23 cellular contexts compared by ENCODE assay signal in the genomic region with DNA sequence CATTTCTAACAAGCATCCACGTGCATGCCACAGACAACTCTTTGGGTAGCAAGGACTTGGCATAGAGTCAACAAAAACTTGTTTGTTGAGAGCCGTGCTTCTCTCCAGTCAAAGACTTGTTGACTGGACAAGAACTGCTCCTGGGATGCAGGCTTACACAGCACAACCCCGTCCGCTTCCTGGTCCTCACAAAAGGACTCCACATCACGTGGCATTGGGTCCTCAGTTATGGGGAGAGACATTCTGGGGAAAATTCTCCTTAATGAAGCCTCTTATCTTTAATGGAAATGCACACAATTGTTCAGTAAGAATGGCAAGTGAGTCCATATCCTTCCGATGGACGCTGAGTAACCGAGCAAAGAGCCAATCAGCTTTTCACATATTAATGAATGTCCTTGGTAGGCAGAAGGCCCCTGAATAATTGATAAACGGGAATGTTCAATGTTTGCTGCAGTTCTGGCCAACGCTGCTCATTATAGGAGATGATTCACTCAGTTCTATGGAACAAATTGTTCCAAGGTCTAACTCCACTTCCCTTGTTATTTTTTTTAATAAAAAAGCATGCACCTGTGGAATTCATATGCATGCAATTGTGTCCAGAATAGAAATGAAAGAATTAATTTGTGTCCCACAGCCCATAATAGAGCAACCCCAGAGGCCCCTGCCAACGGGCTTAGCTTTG.
DNase-seq lines count a peak whose midpoint lies in the region; ATAC-seq and TF ChIP-seq lines count a peak whose summit lies in the region.
"Had no signal": no experiment of that assay in that cellular context is flagged by ENCODE, and none has a peak within 500 bp of the region (broad histone marks: within the 10 kb centered on the region; RNA-seq: fewer than 3 reads in every experiment).

No MANE protein-coding gene starts in this region.

- no peak for TF ChIP-seq POLR2A in suprapubic skin (IDR thresholded peaks at IDR 0.05)

- WGBS in right cardiac atrium, result 60% methylated on average over 11 of the region's 11 CpGs
- WGBS in suprapubic skin, result 63% methylated on average over 11 of the region's 11 CpGs

- H3K4me3 ChIP-seq in right cardiac atrium (ENCODE audit: low read length), result no peak overlapping the region
- H3K4me3 ChIP-seq in left lung, result no peak overlapping the region
- no peak overlapping the region for H3K4me3 ChIP-seq in thoracic aorta
- H3K4me3 ChIP-seq in suprapubic skin, result no peak overlapping the region
- H3K4me3 ChIP-seq: BLaER1 treated with 17β-estradiol and CSF1 and Interleukin-3, amounts not matched to agents 10 nM and 100 nM; PC-9; right atrium auricular region had no signal

- ATAC-seq in right cardiac atrium, result peak; percentile 53 to 76
- no peak for ATAC-seq in Right ventricle myocardium inferior
- peak; percentile 15 for ATAC-seq in left lung
- ATAC-seq in thoracic aorta (ENCODE audit: insufficient number of reproducible peaks, low FRiP score, low read depth), result peak; percentile 25
- ATAC-seq in left colon, result no peak
- ATAC-seq: activated naive CD4-positive, alpha-beta T cell treated with anti-CD3 and anti-CD28 coated beads, Interleukin-2, amount 50 U/mL, for 72 hours had no signal

- intact Hi-C loops in right cardiac atrium (cut with DNase I) (loop anchor here in 1 of 4 donors (10.0 kb wide), 1 partner anchor 211 kb away; a partner anchor contains a TSS), Right ventricle myocardium inferior (cut with DNase I) (no loop called here), left lung (cut with DNase I) (loop anchor here in 1 of 2 donors (10.0 kb wide), 1 partner anchor 221 kb away; no protein-coding TSS in a partner anchor), left colon (cut with DNase I, micrococcal nuclease) (no loop called here)

- no peak for DNase-seq in right cardiac atrium
- no peak for DNase-seq in Right ventricle myocardium inferior (ENCODE audit: missing footprints)
- DNase-seq in dermis microvascular lymphatic vessel endothelial cell (ENCODE audit: low read depth in 2 of 2), result peak; percentile 84 to 95
- no peak for DNase-seq in left lung
- no peak for DNase-seq in thoracic aorta (ENCODE audit: low spot score)
- DNase-seq in GDM1 (lab: John Stamatoyannopoulos, UW), result no peak
- no peak for DNase-seq in suprapubic skin (ENCODE audit: low spot score in 2 of 2)
- no peak for DNase-seq in left colon
- DNase-seq: ACHN; activated CD4-positive, alpha-beta T cell treated with anti-CD3 and anti-CD28 coated beads, Interleukin-2, amount 10 ng/mL, durations not matched to agents 24 days and 14 days; Calu3; Karpas-422; kidney; mesendoderm; NCI-H1048; NCI-H1930; NCI-H226; PC-9; stimulated activated CD4-positive, alpha-beta T cell treated with anti-CD3 and anti-CD28 coated beads, Interleukin-15, amount 100 ng/mL, for 24 hours; stimulated activated CD8-positive, alpha-beta memory T cell treated with anti-CD3 and anti-CD28 coated beads, Interleukin-4, amount 100 ng/mL, for 48 hours had no signal

- H3K36me3 ChIP-seq in left lung (no peaks in the 10 kb centered on the region), thoracic aorta (no peaks in the 10 kb centered on the region), suprapubic skin (no peaks in the 10 kb centered on the region)
- H3K36me3 ChIP-seq: BLaER1 treated with 17β-estradiol and CSF1 and Interleukin-3, amounts not matched to agents 10 nM and 100 nM; right atrium auricular region had no signal

- H3K27ac ChIP-seq in right cardiac atrium (ENCODE audit: low read length), result no peak overlapping the region
- H3K27ac ChIP-seq in left lung, result no peak overlapping the region
- no peak overlapping the region for H3K27ac ChIP-seq in thoracic aorta
- no peak overlapping the region for H3K27ac ChIP-seq in suprapubic skin
- H3K27ac ChIP-seq: BLaER1 treated with 17β-estradiol and CSF1 and Interleukin-3, amounts not matched to agents 10 nM and 100 nM; PC-9; right atrium auricular region had no signal

- H3K4me1 ChIP-seq in right cardiac atrium (ENCODE audit: control insufficient read depth, insufficient read depth, low read length), result peaks cover 2% of the 10 kb centered on the region
- peaks cover 0 to 12% of the 10 kb centered on the region in 2 donors for H3K4me1 ChIP-seq in left lung
- peaks cover 11 to 18% of the 10 kb centered on the region in 2 donors for H3K4me1 ChIP-seq in thoracic aorta (ENCODE audit: control insufficient read depth in 1 of 2, low read depth in 2 of 2)
- H3K4me1 ChIP-seq in suprapubic skin, result peaks cover 20% of the 10 kb centered on the region

- no peak for TF ChIP-seq EP300 in suprapubic skin (IDR thresholded peaks at IDR 0.05)

- no peaks in the 10 kb centered on the region for H3K9me3 ChIP-seq in right cardiac atrium (ENCODE audit: control insufficient read depth, low read length)
- H3K9me3 ChIP-seq in left lung, result no peaks in the 10 kb centered on the region
- no peaks in the 10 kb centered on the region for H3K9me3 ChIP-seq in thoracic aorta
- H3K9me3 ChIP-seq in suprapubic skin, result no peaks in the 10 kb centered on the region

- no peaks in the 10 kb centered on the region for H3K27me3 ChIP-seq in right cardiac atrium (ENCODE audit: control insufficient read depth, insufficient read depth)
- H3K27me3 ChIP-seq in left lung, result no peaks in the 10 kb centered on the region
- H3K27me3 ChIP-seq in thoracic aorta (replicated peaks; ENCODE audit: insufficient read depth), result no peaks in the 10 kb centered on the region
- H3K27me3 ChIP-seq in suprapubic skin, result no peaks in the 10 kb centered on the region
- H3K27me3 ChIP-seq: BLaER1 treated with 17β-estradiol and CSF1 and Interleukin-3, amounts not matched to agents 10 nM and 100 nM; right atrium auricular region had no signal

- no peak for TF ChIP-seq CTCF in left lung (IDR thresholded peaks at IDR 0.05)
- TF ChIP-seq CTCF in thoracic aorta (IDR thresholded peaks at IDR 0.05), result no peak
- TF ChIP-seq CTCF in suprapubic skin (IDR thresholded peaks at IDR 0.05), result no peak

Comparison
In these comparisons a context has a peak if more than half of its experiments do, and no peak if none do; other contexts are left out.
1. ATAC-seq: peak in right cardiac atrium (2 of 2), left lung (single experiment) and thoracic aorta (single experiment); none in Right ventricle myocardium inferior (single experiment) and left colon (single experiment).
2. DNase-seq: peak in dermis microvascular lymphatic vessel endothelial cell (2 of 2); none in right cardiac atrium (0 of 3), Right ventricle myocardium inferior (single experiment), left lung (0 of 2), thoracic aorta (single experiment), GDM1 (single experiment), suprapubic skin (0 of 2) and left colon (0 of 2).